In genomic region chr2:191150121-191150450, GRCh38 we compare ENCODE assay signal across 8 cellular contexts. TPM values are rescaled to one million over a fixed set of nuclear protein-coding genes. Genes with fewer than 3 reads are reported as not detected.
DNase-seq lines count a peak whose midpoint lies in the region; ATAC-seq and TF ChIP-seq lines count a peak whose summit lies in the region.

No MANE protein-coding gene starts in this region.

- no peak for TF ChIP-seq CTCF in liver (IDR thresholded peaks at IDR 0.05; ENCODE audit: low read depth, low read length, missing input control)
- no peak for TF ChIP-seq CTCF in uterus (IDR thresholded peaks at IDR 0.05)

- peak overlapping the region in 1 of 2 donors; percentile 55 for H3K9ac ChIP-seq in liver (ENCODE audit: low read depth in 1 of 2, low read length in 2 of 2)

- peak overlapping the region; percentile 80 for H3K27ac Mint-ChIP-seq in activated naive CD8-positive, alpha-beta T cell treated with anti-CD3 and anti-CD28 coated beads, Interleukin-2, amount 50 U/mL, for 24 hours

- no peak for TF ChIP-seq POLR2A in uterus (IDR thresholded peaks at IDR 0.05)

- peak overlapping the region; percentile 95 for H3K4me3 Mint-ChIP-seq in activated T-cell treated with anti-CD3 and anti-CD28 coated beads, Interleukin-2, amount 50 U/mL, for 4 hours
- peak overlapping the region; percentile 92 for H3K4me3 Mint-ChIP-seq in activated naive CD8-positive, alpha-beta T cell treated with anti-CD3 and anti-CD28 coated beads, Interleukin-2, amount 50 U/mL, for 24 hours

- intact Hi-C loops in uterus (cut with DNase I; ENCODE audit: low total_unique reads) = no loop called here

- H3K27ac ChIP-seq in liver (ENCODE audit: low read depth in 1 of 2, low read length in 2 of 2) (peak overlapping the region in 1 of 2 donors; percentile 37), uterus (no peak overlapping the region), SJCRH30 (no peak overlapping the region)

- H3K27me3 ChIP-seq in liver (ENCODE audit: control insufficient read depth in 4 of 4, insufficient read depth in 4 of 4, low read length in 3 of 4) (no peaks in the 10 kb centered on the region), uterus (no peaks in the 10 kb centered on the region), SJCRH30 (peaks cover 22% of the 10 kb centered on the region)

- H3K9me3 ChIP-seq in liver (ENCODE audit: control insufficient read depth in 4 of 4, low read length in 3 of 4) = no peaks in the 10 kb centered on the region
- no peaks in the 10 kb centered on the region for H3K9me3 ChIP-seq in uterus
- no peaks in the 10 kb centered on the region; the same call in 1 of the 2 replicates for H3K9me3 ChIP-seq in SJCRH30 (replicated peaks)

- peaks cover 60% of the 10 kb centered on the region for H3K4me1 Mint-ChIP-seq in activated T-cell treated with anti-CD3 and anti-CD28 coated beads, Interleukin-2, amount 50 U/mL, for 4 hours (ENCODE audit: low read depth)
- peaks cover 79% of the 10 kb centered on the region for H3K4me1 Mint-ChIP-seq in activated naive CD8-positive, alpha-beta T cell treated with anti-CD3 and anti-CD28 coated beads, Interleukin-2, amount 50 U/mL, for 24 hours

- H3K4me3 ChIP-seq in liver (ENCODE audit: low read depth in 1 of 3, low read length in 3 of 3) (peak overlapping the region; percentile 50 to 63 (median 56)), uterus (peak overlapping the region; percentile 24 to 29), SJCRH30 (no peak overlapping the region)

- no peak for TF ChIP-seq RAD21 in liver (IDR thresholded peaks at IDR 0.05)

- 33% methylated on average over 6 of the region's 6 CpGs for WGBS in liver

- H3K4me1 ChIP-seq in liver (ENCODE audit: control insufficient read depth in 4 of 4, insufficient read depth in 4 of 4, low read length in 3 of 4) (peaks cover 0 to 14% (median 7%) of the 10 kb centered on the region in 4 donors), uterus (no peaks in the 10 kb centered on the region), SJCRH30 (no peaks in the 10 kb centered on the region)

- no peaks in the 10 kb centered on the region for H3K36me3 ChIP-seq in liver (ENCODE audit: control insufficient read depth in 4 of 4, insufficient read depth in 3 of 4, low read depth in 1 of 4, low read length in 3 of 4)
- no peaks in the 10 kb centered on the region for H3K36me3 ChIP-seq in uterus
- H3K36me3 ChIP-seq in SJCRH30 = no peaks in the 10 kb centered on the region

- no peaks in the 10 kb centered on the region for H3K9me3 Mint-ChIP-seq in activated T-cell treated with anti-CD3 and anti-CD28 coated beads, Interleukin-2, amount 50 U/mL, for 4 hours
- no peaks in the 10 kb centered on the region for H3K9me3 Mint-ChIP-seq in activated naive CD8-positive, alpha-beta T cell treated with anti-CD3 and anti-CD28 coated beads, Interleukin-2, amount 50 U/mL, for 24 hours

- peaks cover 25% of the 10 kb centered on the region for H3K36me3 Mint-ChIP-seq in activated T-cell treated with anti-CD3 and anti-CD28 coated beads, Interleukin-2, amount 50 U/mL, for 4 hours (ENCODE audit: insufficient read depth)
- peaks cover 30% of the 10 kb centered on the region for H3K36me3 Mint-ChIP-seq in activated naive CD8-positive, alpha-beta T cell treated with anti-CD3 and anti-CD28 coated beads, Interleukin-2, amount 50 U/mL, for 24 hours (ENCODE audit: low read depth)

- ATAC-seq in activated T-cell treated with anti-CD3 and anti-CD28 coated beads, Interleukin-2, amount 50 U/mL, for 4 hours = peak; percentile 8 to 13
- peak; percentile 29 for ATAC-seq in HG03097 (IDR thresholded peaks at IDR 0.05; ENCODE audit: low FRiP score, unreplicated experiment)
- ATAC-seq in activated naive CD8-positive, alpha-beta T cell treated with anti-CD3 and anti-CD28 coated beads, Interleukin-2, amount 50 U/mL, for 24 hours = peak; percentile 1

- H3K27me3 Mint-ChIP-seq in activated T-cell treated with anti-CD3 and anti-CD28 coated beads, Interleukin-2, amount 50 U/mL, for 4 hours (ENCODE audit: low read depth) = no peaks in the 10 kb centered on the region
- H3K27me3 Mint-ChIP-seq in activated naive CD8-positive, alpha-beta T cell treated with anti-CD3 and anti-CD28 coated beads, Interleukin-2, amount 50 U/mL, for 24 hours = no peaks in the 10 kb centered on the region

- DNase-seq in activated T-cell treated with anti-CD3 and anti-CD28 coated beads, Interleukin-2, amount 50 U/mL, for 4 hours = no peak
- DNase-seq in activated T-cell treated with anti-CD3 and anti-CD28 coated beads, Interleukin-2, amount 50 U/mL, for 48 hours = no peak
- no peak for DNase-seq in activated naive CD8-positive, alpha-beta T cell treated with anti-CD3 and anti-CD28 coated beads, Interleukin-2, amount 50 U/mL, for 24 hours
- DNase-seq in uterus = no peak
- DNase-seq in SJCRH30 = no peak
- no peak for DNase-seq in 8988T

TF ChIP-seq in liver, 16 proteins besides CTCF, POLR2A, EP300 and RAD21:
- TF ChIP-seq RXRA (IDR thresholded peaks at IDR 0.05) (no peak), EGR1 (IDR thresholded peaks at IDR 0.05; ENCODE audit: low read depth in 2 of 2) (no peak), GABPA (IDR thresholded peaks at IDR 0.05 in 1 of 2, conservative IDR thresholded peaks at IDR 0.05 in 1 of 2) (no peak), FOXA2 (IDR thresholded peaks at IDR 0.05) (no peak), MAX (IDR thresholded peaks at IDR 0.05) (no peak), REST (IDR thresholded peaks at IDR 0.05) (no peak), TAF1 (conservative IDR thresholded peaks at IDR 0.05) (no peak)

RNA-seq across cellular contexts. Expression of gene STAT4, which starts 0.7 kb away (rescaled TPM):
- 10 to 100 TPM; 46.0 to 71.7 (median 69.5) TPM for total RNA-seq in activated T-cell treated with anti-CD3 and anti-CD28 coated beads, Interleukin-2, amount 50 U/mL, for 4 hours
- total RNA-seq in liver (1 to 10 TPM; 2.5 to 7.9 TPM), uterus (1 to 10 TPM in 2 of 4 donors, under 1 TPM in 1, not detected in 1; 0.51 to 4.8 (median 2.3) TPM)
- 1 to 10 TPM in 1 of 2 donors, under 1 TPM in 1; 0.85 to 3.8 TPM for polyA plus RNA-seq in liver
- 0.16 TPM in 1 of 2 replicates, not detected in the other for total RNA-seq in SJCRH30 (2014; rRNA removed; shearing (Covaris generic))

Comparison
In these comparisons a context has a peak if more than half of its experiments do, and no peak if none do; other contexts are left out.
1. RNA of gene STAT4, which starts 0.7 kb away (total RNA-seq): 46.0 to 71.7 TPM in activated T-cell treated with anti-CD3 and anti-CD28 coated beads, Interleukin-2, amount 50 U/mL, for 4 hours; 2.5 to 7.9 TPM in liver, 0.51 to 4.8 TPM in uterus and 0.16 TPM in SJCRH30; every median in the first group is over 4 times any median in the second.
2. Peak in every context shown above with its lines, with median percentiles within 50 percentile points of each other: ATAC-seq.